Comparison of ENCODE assay signal across 26 cellular contexts in genomic region chr1:203622486-203622885, GRCh38. TPM values are rescaled to one million over a fixed set of nuclear protein-coding genes. Genes with fewer than 3 reads are reported as not detected.
DNase-seq lines count a peak whose midpoint lies in the region; ATAC-seq, FAIRE-seq and TF ChIP-seq lines count a peak whose summit lies in the region.
"Had no signal": no experiment of that assay in that cellular context is flagged by ENCODE, and none has a peak within 500 bp of the region (broad histone marks: within the 10 kb centered on the region; RNA-seq: fewer than 3 reads in every experiment).

No MANE protein-coding gene starts in this region.

- peaks cover 0 to 4% of the 10 kb centered on the region in 2 donors for H3K36me3 Mint-ChIP-seq in activated naive CD4-positive, alpha-beta T cell treated with anti-CD3 and anti-CD28 coated beads, Interleukin-2, amount 50 U/mL, for 72 hours
- no peaks in the 10 kb centered on the region for H3K36me3 Mint-ChIP-seq in activated naive CD4-positive, alpha-beta T cell treated with anti-CD3 and anti-CD28 coated beads for 36 hours (ENCODE audit: low read depth)
- H3K36me3 Mint-ChIP-seq: activated naive CD8-positive, alpha-beta T cell had no signal

- in situ Hi-C loops in KBM-7 (cut with MboI; ENCODE audit: low pct_unique_long_range_greater_than_20kb, low sequenced_read_pairs): no loop called here

- no peak overlapping the region for H2BK20ac ChIP-seq in H1 (ENCODE audit: low read length)

- no peak for TF ChIP-seq CTCF in H1 (IDR thresholded peaks at IDR 0.05; ENCODE audit: control extremely low read depth in 1 of 3, insufficient read depth in 1 of 3, low read depth in 1 of 3, low read length in 3 of 3)
- no peak for TF ChIP-seq CTCF in uterus (IDR thresholded peaks at IDR 0.05)
- no peak for TF ChIP-seq CTCF in suprapubic skin (IDR thresholded peaks at IDR 0.05)

- H2BK120ac ChIP-seq in H1 (replicated peaks; ENCODE audit: low read depth, low read length): no peak overlapping the region

- no peak overlapping the region for H3K14ac ChIP-seq in H1 (ENCODE audit: insufficient read length)

- no peak for ATAC-seq in activated naive CD4-positive, alpha-beta T cell treated with anti-CD3 and anti-CD28 coated beads, Interleukin-2, amount 50 U/mL, for 72 hours
- ATAC-seq: foreskin keratinocyte; HCT116; left lung; naive thymus-derived CD4-positive, alpha-beta T cell had no signal

- peak overlapping the region; percentile 19 to 21 for H3K27ac Mint-ChIP-seq in activated naive CD4-positive, alpha-beta T cell treated with anti-CD3 and anti-CD28 coated beads, Interleukin-2, amount 50 U/mL, for 72 hours
- no peak overlapping the region for H3K27ac Mint-ChIP-seq in activated naive CD4-positive, alpha-beta T cell treated with anti-CD3 and anti-CD28 coated beads for 36 hours
- H3K27ac Mint-ChIP-seq: activated naive CD8-positive, alpha-beta T cell had no signal

- H3K27me3 ChIP-seq in H1 (replicated peaks in 1 of 4; ENCODE audit: control insufficient read depth in 3 of 4, extremely low read depth in 1 of 4, insufficient read depth in 3 of 4, low read length in 3 of 4): peaks cover 0 to under 1% (median 0%) of the 10 kb centered on the region in 4 experiments; a peak in 2 of 7 replicates
- no peaks in the 10 kb centered on the region for H3K27me3 ChIP-seq in uterus
- no peaks in the 10 kb centered on the region for H3K27me3 ChIP-seq in suprapubic skin
- H3K27me3 ChIP-seq: left lung had no signal

- TF ChIP-seq EP300 in H1 (IDR thresholded peaks at IDR 0.05; ENCODE audit: borderline replicate concordance in 1 of 2, low read depth in 2 of 2, low read length in 2 of 2): no peak
- no peak for TF ChIP-seq EP300 in suprapubic skin (IDR thresholded peaks at IDR 0.05)

- H2BK12ac ChIP-seq in H1 (ENCODE audit: low read depth, low read length): no peak overlapping the region

- H3K27ac ChIP-seq in H1 (ENCODE audit: low read depth, low read length) (no peak overlapping the region), uterus (peak overlapping the region; percentile 94 to 98), suprapubic skin (no peak overlapping the region)
- H3K27ac ChIP-seq: foreskin keratinocyte, left lung had no signal

- H2AK5ac ChIP-seq in H1 (ENCODE audit: low read depth, low read length): no peak overlapping the region

- intact Hi-C loops in activated naive CD4-positive, alpha-beta T cell treated with anti-CD3 and anti-CD28 coated beads for 36 hours (cut with micrococcal nuclease): loop anchor here (10.0 kb wide), 1 partner anchor 792 kb away; the partner anchor contains the start of gene PPP1R15B
- intact Hi-C loops in uterus (cut with DNase I; ENCODE audit: low total_unique reads): no loop called here

- WGBS in H1 (ENCODE audit: extremely low coverage in 1 of 2, insufficient coverage in 1 of 2, insufficient read length in 1 of 2, insufficient replicate concordance in 2 of 2, low coverage in 1 of 2, low lambda C conversion rate in 2 of 2, missing lambda C conversion rate in 1 of 2), 2 experiments: 83% methylated on average over 4 of the region's 5 CpGs; no CpG with 5 or more reads in 1 of the 2 experiments
- 87% methylated on average over 5 of the region's 5 CpGs for WGBS in suprapubic skin

- no peaks in the 10 kb centered on the region for H3K79me2 ChIP-seq in H1 (ENCODE audit: control insufficient read depth in 1 of 2, insufficient read depth in 2 of 2, low read length in 2 of 2)

- peaks cover 41% of the 10 kb centered on the region for H3K4me1 Mint-ChIP-seq in activated naive CD4-positive, alpha-beta T cell treated with anti-CD3 and anti-CD28 coated beads for 36 hours (ENCODE audit: low read depth)

- no peak overlapping the region for H3K23ac ChIP-seq in H1 (ENCODE audit: insufficient read length)

- peaks cover under 1% of the 10 kb centered on the region; the same call in 1 of the 2 replicates for H3K23me2 ChIP-seq in H1 (ENCODE audit: low read depth, low read length)

- CTCF ChIA-PET in activated naive CD4-positive, alpha-beta T cell treated with anti-CD3 and anti-CD28 coated beads for 36 hours (lab: Charles Lee): interaction anchor here (1.0 to 4.8 kb wide), 5 partner anchors 72 to 118 kb away, joined by 3 to 22 read pairs (median 12); no protein-coding TSS in a partner anchor
- CTCF ChIA-PET in H1 (lab: Charles Lee; ENCODE audit: partially characterized antibody): interaction anchor here (1.2 to 4.9 kb wide), 7 partner anchors 16 to 284 kb away, joined by 3 to 26 read pairs (median 7); no protein-coding TSS in a partner anchor

- H3K4ac ChIP-seq in H1 (replicated peaks; ENCODE audit: insufficient read length, low read depth, low read length): no peak overlapping the region

- no peaks in the 10 kb centered on the region for H3K79me1 ChIP-seq in H1 (ENCODE audit: low read depth, low read length)

- no peak overlapping the region for H2BK15ac ChIP-seq in H1 (ENCODE audit: low read length)

- no peak overlapping the region for H3K4me2 ChIP-seq in H1 (ENCODE audit: insufficient read depth in 1 of 2, low read depth in 2 of 2, low read length in 2 of 2)

- no peak overlapping the region for H3K9ac ChIP-seq in H1 (replicated peaks in 1 of 4; ENCODE audit: extremely low read depth in 1 of 4, low read depth in 3 of 4, low read length in 3 of 4)

- H3K4me3 Mint-ChIP-seq in activated naive CD4-positive, alpha-beta T cell treated with anti-CD3 and anti-CD28 coated beads for 36 hours: no peak overlapping the region
- H3K4me3 Mint-ChIP-seq: activated naive CD8-positive, alpha-beta T cell; CD8-positive, alpha-beta memory T cell had no signal

- H4K20me1 ChIP-seq in H1 (replicated peaks in 1 of 2; ENCODE audit: control insufficient read depth in 1 of 2, insufficient read depth in 2 of 2, low read length in 2 of 2): no peaks in the 10 kb centered on the region

- H3K9me3 ChIP-seq in H1 (ENCODE audit: insufficient read depth in 2 of 2, low read depth in 1 of 2, low read length in 1 of 2) (no peaks in the 10 kb centered on the region), uterus (no peaks in the 10 kb centered on the region), suprapubic skin (no peaks in the 10 kb centered on the region)
- H3K9me3 ChIP-seq: left lung had no signal

- TF ChIP-seq POLR2A in H1 (IDR thresholded peaks at IDR 0.05; ENCODE audit: control extremely low read depth in 1 of 2, low read depth in 2 of 2, low read length in 2 of 2) (no peak), uterus (IDR thresholded peaks at IDR 0.05) (no peak), suprapubic skin (IDR thresholded peaks at IDR 0.05) (no peak)

- H2AFZ ChIP-seq in H1 (ENCODE audit: low read length): peak overlapping the region; percentile 65; the same call in 1 of the 2 replicates

- no peak overlapping the region for H2BK5ac ChIP-seq in H1 (ENCODE audit: low read depth, low read length)

- no peak overlapping the region for H4K5ac ChIP-seq in H1 (ENCODE audit: insufficient read length, low read depth, low read length)

- no peak overlapping the region for H3K56ac ChIP-seq in H1 (replicated peaks; ENCODE audit: insufficient read length, low read depth, low read length)

- H4K8ac ChIP-seq in H1 (ENCODE audit: extremely low read depth, insufficient read depth, low read length): no peak overlapping the region; the same call in 1 of the 2 replicates

- H3K4me3 ChIP-seq in H1 (ENCODE audit: extremely low read depth in 1 of 4, insufficient read depth in 2 of 4, low read depth in 3 of 4, low read length in 4 of 4) (no peak overlapping the region), uterus (no peak overlapping the region), suprapubic skin (no peak overlapping the region)
- H3K4me3 ChIP-seq: left lung had no signal

- H3K9me3 Mint-ChIP-seq in activated naive CD4-positive, alpha-beta T cell treated with anti-CD3 and anti-CD28 coated beads, Interleukin-2, amount 50 U/mL, for 72 hours: no peaks in the 10 kb centered on the region
- no peaks in the 10 kb centered on the region for H3K9me3 Mint-ChIP-seq in activated naive CD4-positive, alpha-beta T cell treated with anti-CD3 and anti-CD28 coated beads for 36 hours
- H3K9me3 Mint-ChIP-seq: CD8-positive, alpha-beta memory T cell had no signal

- no peak for FAIRE-seq in H1 (lab: Jason Lieb, UNC)
- FAIRE-seq: urothelium cell line had no signal

- H3K36me3 ChIP-seq in H1 (ENCODE audit: control insufficient read depth in 2 of 4, insufficient read depth in 4 of 4, low read length in 3 of 4) (no peaks in the 10 kb centered on the region), uterus (no peaks in the 10 kb centered on the region), suprapubic skin (no peaks in the 10 kb centered on the region)
- H3K36me3 ChIP-seq: left lung had no signal

- POLR2A ChIA-PET in H1 (lab: Charles Lee; ENCODE audit: partially characterized antibody): no interaction called here

- H3K18ac ChIP-seq in H1 (ENCODE audit: extremely low read depth, low read length): no peak overlapping the region

- no peaks in the 10 kb centered on the region for H3K27me3 Mint-ChIP-seq in activated naive CD4-positive, alpha-beta T cell treated with anti-CD3 and anti-CD28 coated beads for 36 hours (ENCODE audit: low read depth)
- H3K27me3 Mint-ChIP-seq: activated naive CD8-positive, alpha-beta T cell; CD8-positive, alpha-beta memory T cell; naive thymus-derived CD4-positive, alpha-beta T cell had no signal

- H4K91ac ChIP-seq in H1 (replicated peaks; ENCODE audit: insufficient read length, low read length): no peak overlapping the region

- no peak for DNase-seq in activated naive CD4-positive, alpha-beta T cell treated with anti-CD3 and anti-CD28 coated beads, Interleukin-2, amount 50 U/mL, for 72 hours (ENCODE audit: low spot score in 2 of 2)
- no peak for DNase-seq in activated naive CD4-positive, alpha-beta T cell treated with anti-CD3 and anti-CD28 coated beads for 36 hours
- DNase-seq in KBM-7 (peak; percentile 9), H1 (ENCODE audit: low read depth in 1 of 2, low spot score in 2 of 2) (no peak), uterus (no peak), suprapubic skin (ENCODE audit: low spot score in 2 of 2) (no peak), NCI-H1105 treated with DMSO at 0.1 percent for 48 hours (lab: John Stamatoyannopoulos, UW) (no peak)
- DNase-seq: activated CD4-positive, alpha-beta T cell treated with anti-CD3 and anti-CD28 coated beads, Interleukin-2, amount 50 U/mL, for 1 hour; CD8-positive, alpha-beta memory T cell; effector CD4-positive, alpha-beta T cell; erythroblast; foreskin keratinocyte; GDM1; KG1; left lung; naive thymus-derived CD4-positive, alpha-beta T cell; NCI-H1930; NCI-H2227 treated with DMSO at 0.1 percent for 48 hours; NCI-H774; OCI-M1; SHP77; stimulated activated CD8-positive, alpha-beta memory T cell treated with anti-CD3 and anti-CD28 coated beads, Interleukin-4, amount 100 ng/mL, for 48 hours; substantia nigra had no signal

- no peak for TF ChIP-seq RAD21 in H1 (IDR thresholded peaks at IDR 0.05 in 1 of 2, conservative IDR thresholded peaks at IDR 0.05 in 1 of 2; ENCODE audit: low read depth in 2 of 2, low read length in 2 of 2)

- H3K4me1 ChIP-seq in H1 (replicated peaks in 1 of 4; ENCODE audit: control insufficient read depth in 3 of 4, insufficient read depth in 4 of 4, low read length in 3 of 4) (peaks cover 0 to 10% (median 4%) of the 10 kb centered on the region in 4 experiments; a peak in 4 of 7 replicates), uterus (no peaks in the 10 kb centered on the region), suprapubic skin (peaks cover 23% of the 10 kb centered on the region)

RNA-seq across cellular contexts. Expression of gene ATP2B4, which starts 4.1 kb away (rescaled TPM):
- total RNA-seq in activated naive CD4-positive, alpha-beta T cell treated with anti-CD3 and anti-CD28 coated beads, Interleukin-2, amount 50 U/mL, for 72 hours: 10 to 100 TPM; 12.2 to 56.1 TPM
- total RNA-seq in activated naive CD4-positive, alpha-beta T cell treated with anti-CD3 and anti-CD28 coated beads for 36 hours: 10 to 100 TPM; 17.7 to 19.6 TPM
- total RNA-seq in H1 (2021; fragmentation: NEBNext Ultra II Directional; extraction: Animal tissue kit (Norgen Biotek cat#: 25700)): 11.2 and 12.3 TPM in 2 replicates
- 12.2 and 17.5 TPM in 2 replicates for polyA plus RNA-seq in H1 (2011; rRNA removed)
- 17.0 TPM for polyA plus RNA-seq in H1 (2011; cell fraction: cytosol; rRNA removed)
- 27.5 TPM for polyA plus RNA-seq in H1 (2011; cell fraction: nucleus; rRNA removed)
- 12.1 to 18.5 TPM (median 15.9 TPM) in 4 replicates for polyA plus RNA-seq in H1 (2012, experiment 1 of 2)
- polyA plus RNA-seq in H1 (2012, experiment 2 of 2): 1.3 TPM
- 16.3 TPM for polyA plus RNA-seq in H1 (2013, experiment 1 of 2)
- 14.3 TPM for polyA plus RNA-seq in H1 (2013, experiment 2 of 2)
- 66.3 and 82.5 TPM in 2 replicates for polyA minus RNA-seq in H1 (2011; rRNA and poly(A)+ RNA removed)
- polyA minus RNA-seq in H1 (2011; cell fraction: cytosol; rRNA and poly(A)+ RNA removed): 35.2 TPM
- 34.8 TPM for polyA minus RNA-seq in H1 (2011; cell fraction: nucleus; rRNA and poly(A)+ RNA removed)
- total RNA-seq in uterus: 100 to 1,000 TPM in 3 of 4 donors, 10 to 100 TPM in 1; 82.6 to 464 (median 215) TPM
- 100 to 1,000 TPM; 164 to 220 (median 166) TPM for total RNA-seq in suprapubic skin

Comparison
In these comparisons a context has a peak if more than half of its experiments do, and no peak if none do; other contexts are left out.
1. H3K27ac ChIP-seq: peak in uterus (2 of 2); none in H1 (single experiment) and suprapubic skin (single experiment).